1 cellular context compared by ENCODE assay signal in the genomic region with DNA sequence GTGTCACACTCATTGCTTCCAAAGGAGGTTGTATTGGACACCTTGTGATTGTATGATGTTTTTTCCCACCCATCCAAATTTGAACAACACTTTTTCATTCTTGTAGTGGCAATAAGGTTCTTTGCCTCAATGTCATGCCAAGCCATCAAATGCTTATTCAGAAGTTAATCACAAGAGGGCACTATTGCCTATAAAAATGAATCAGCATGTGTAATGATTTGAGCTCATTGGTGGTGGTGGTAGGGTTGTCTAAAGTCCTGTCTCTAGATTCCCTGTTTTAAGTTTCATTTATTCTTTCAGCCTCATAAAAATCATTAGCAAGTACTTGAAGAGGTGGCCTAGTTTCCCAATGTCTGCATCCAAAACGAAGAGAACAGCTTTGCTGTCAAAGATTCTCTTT.
TF ChIP-seq lines count a peak whose summit lies in the region.

No MANE protein-coding gene starts in this region.

TF ChIP-seq in K562, 482 proteins besides CTCF, POLR2A, EP300 and RAD21 (continued from another document):
- TF ChIP-seq, protein P1, sequence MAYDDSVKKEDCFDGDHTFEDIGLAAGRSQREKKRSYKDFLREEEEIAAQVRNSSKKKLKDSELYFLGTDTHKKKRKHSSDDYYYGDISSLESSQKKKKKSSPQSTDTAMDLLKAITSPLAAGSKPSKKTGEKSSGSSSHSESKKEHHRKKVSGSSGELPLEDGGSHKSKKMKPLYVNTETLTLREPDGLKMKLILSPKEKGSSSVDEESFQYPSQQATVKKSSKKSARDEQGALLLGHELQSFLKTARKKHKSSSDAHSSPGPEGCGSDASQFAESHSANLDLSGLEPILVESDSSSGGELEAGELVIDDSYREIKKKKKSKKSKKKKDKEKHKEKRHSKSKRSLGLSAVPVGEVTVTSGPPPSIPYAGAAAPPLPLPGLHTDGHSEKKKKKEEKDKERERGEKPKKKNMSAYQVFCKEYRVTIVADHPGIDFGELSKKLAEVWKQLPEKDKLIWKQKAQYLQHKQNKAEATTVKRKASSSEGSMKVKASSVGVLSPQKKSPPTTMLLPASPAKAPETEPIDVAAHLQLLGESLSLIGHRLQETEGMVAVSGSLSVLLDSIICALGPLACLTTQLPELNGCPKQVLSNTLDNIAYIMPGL (CRISPR knock-in tag; IDR thresholded peaks at IDR 0.05): no peak
- TF ChIP-seq SMAD2 (IDR thresholded peaks at IDR 0.05; ENCODE audit: low read depth, low read length) (no peak), ILF3 (IDR thresholded peaks at IDR 0.05; ENCODE audit: borderline replicate concordance) (no peak), SAFB2 (IDR thresholded peaks at IDR 0.05; ENCODE audit: borderline replicate concordance, low read depth, low read length, severe bottlenecking) (no peak)
- TF ChIP-seq, protein P2, sequence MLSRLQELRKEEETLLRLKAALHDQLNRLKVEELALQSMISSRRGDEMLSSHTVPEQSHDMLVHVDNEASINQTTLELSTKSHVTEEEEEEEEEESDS (CRISPR knock-in tag; IDR thresholded peaks at IDR 0.05): no peak
TF ChIP-seq in K562: peak in this region for 0.
